ENCODE assay signal across 18 cellular contexts in the genomic region with DNA sequence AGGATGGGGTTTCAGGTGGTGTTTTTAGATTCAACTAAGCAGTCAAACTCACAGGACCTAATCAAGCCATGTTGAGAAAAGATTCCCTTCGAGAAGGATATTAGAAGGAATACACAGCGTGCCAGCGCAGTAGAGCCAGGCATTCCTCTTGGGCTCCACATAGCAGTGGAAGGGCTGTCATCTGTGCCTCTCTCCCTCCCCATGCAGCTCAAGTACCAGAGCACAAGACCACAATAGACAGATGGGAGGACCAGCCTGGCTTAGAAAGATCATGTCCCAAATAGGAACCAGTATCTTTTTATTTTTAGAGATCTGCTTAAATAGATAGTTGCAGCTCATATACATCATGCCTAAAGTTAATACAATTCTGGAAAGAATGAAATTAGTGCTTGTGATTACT. TPM values are rescaled to one million over a fixed set of nuclear protein-coding genes. Genes with fewer than 3 reads are reported as not detected.
A peak's percentile ranks its signal among the peaks of the same experiment; 100 is the strongest.
DNase-seq lines count a peak whose midpoint lies in the region; ATAC-seq lines count a peak whose summit lies in the region.
"Had no signal": no experiment of that assay in that cellular context is flagged by ENCODE, and none has a peak within 500 bp of the region (broad histone marks: within the 10 kb centered on the region; RNA-seq: fewer than 3 reads in every experiment).

No MANE protein-coding gene starts in this region.

- intact Hi-C loops in left cardiac atrium (cut with DNase I), result no loop called here

- ATAC-seq in left cardiac atrium (no peak), GM21786 (IDR thresholded peaks at IDR 0.05; ENCODE audit: unreplicated experiment) (no peak)

- DNase-seq in NCI-H524 treated with DMSO at 0.1 percent for 48 hours (lab: John Stamatoyannopoulos, UW), result peak; percentile 76
- DNase-seq in myocyte (ENCODE audit: low read depth), result peak; percentile 77
- no peak for DNase-seq in left cardiac atrium
- DNase-seq in NK-92 (lab: John Stamatoyannopoulos, UW; ENCODE audit: unreplicated experiment), result no peak
- DNase-seq: 8988T; ACHN; BE2C; C1 segment of cervical spinal cord; CD4-positive, alpha-beta memory T cell; CD4-positive, CD25-positive, alpha-beta regulatory T cell; CD8-positive, alpha-beta memory T cell; COR-L47; DMS 273 treated with DMSO at 0.1 percent for 48 hours; DMS153; DMS53; DMS79; GF-D8 had no signal

RNA-seq across cellular contexts. Expression of a gene that starts 37.9 kb away (rescaled TPM):
- total RNA-seq in myocyte (5.1 and 8.0 TPM in 2 replicates), left cardiac atrium (1 to 10 TPM; 6.9 to 7.0 TPM)
- 5.7 TPM for polyA plus RNA-seq in myocyte (2012)

RNA-seq across cellular contexts. Expression of a gene that starts 47.9 kb away (rescaled TPM):
- 553 and 684 TPM in 2 replicates for total RNA-seq in myocyte
- polyA plus RNA-seq in myocyte (2012), result 1,341 TPM
- 100 to 1,000 TPM; 716 to 727 TPM for total RNA-seq in left cardiac atrium

Comparison
In these comparisons a context has a peak if more than half of its experiments do, and no peak if none do; other contexts are left out.
1. DNase-seq: peak in NCI-H524 treated with DMSO at 0.1 percent for 48 hours (single experiment) and myocyte (single experiment); none in left cardiac atrium (single experiment) and NK-92 (single experiment).